ENCODE assay signal across 23 cellular contexts in the genomic region with DNA sequence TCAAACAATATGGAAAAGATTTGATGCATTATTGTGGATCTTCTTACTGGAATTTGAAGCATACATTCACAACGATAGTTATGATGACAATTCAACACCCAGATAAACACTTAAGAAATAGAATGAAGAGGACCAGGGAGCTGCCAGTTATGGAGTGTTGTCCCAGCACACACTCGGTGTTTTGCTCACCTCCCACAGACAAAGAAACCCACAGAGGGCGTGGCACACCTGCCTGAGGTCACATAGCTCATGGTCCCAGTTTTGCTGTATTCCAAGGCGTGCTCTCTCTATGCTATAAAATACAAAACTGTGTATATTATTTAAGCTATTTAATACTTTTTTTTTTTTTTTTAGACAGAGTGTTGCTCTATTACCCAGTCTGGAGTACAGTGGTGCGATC.
"Had no signal": no experiment of that assay in that cellular context is flagged by ENCODE, and none has a peak within 500 bp of the region (broad histone marks: within the 10 kb centered on the region; RNA-seq: fewer than 3 reads in every experiment).

No MANE protein-coding gene starts in this region.

- H3K27me3 ChIP-seq: breast epithelium, colonic mucosa, dorsolateral prefrontal cortex, sigmoid colon had no signal

- H3K9me3 Mint-ChIP-seq: activated naive CD8-positive, alpha-beta T cell treated with anti-CD3 and anti-CD28 coated beads for 36 hours; activated T-helper 2 cell treated with anti-CD3 and anti-CD28 coated beads, Interferon-gamma antibody, Interleukin-2, Interleukin-4, amounts not matched to agents 10 μg/mL and 5 μg/mL and 100 μg/mL, durations not matched to agents 14 hours and 24 hours and 36 hours; effector memory CD8-positive, alpha-beta T cell; natural killer cell had no signal

- H3K9me3 ChIP-seq: breast epithelium, colonic mucosa, left ventricle myocardium inferior, sigmoid colon, thoracic aorta had no signal

- H3K36me3 Mint-ChIP-seq: activated naive CD8-positive, alpha-beta T cell treated with anti-CD3 and anti-CD28 coated beads for 36 hours; natural killer cell had no signal

- ATAC-seq: effector memory CD8-positive, alpha-beta T cell; esophagus mucosa; natural killer cell had no signal

- H3K27ac ChIP-seq: breast epithelium, colonic mucosa, left ventricle myocardium inferior, sigmoid colon, thoracic aorta, WERI-Rb-1 had no signal

- H3K4me1 Mint-ChIP-seq: activated naive CD8-positive, alpha-beta T cell treated with anti-CD3 and anti-CD28 coated beads for 36 hours; natural killer cell had no signal

- H3K27ac Mint-ChIP-seq: activated naive CD8-positive, alpha-beta T cell treated with anti-CD3 and anti-CD28 coated beads for 36 hours; activated T-helper 2 cell treated with anti-CD3 and anti-CD28 coated beads, Interferon-gamma antibody, Interleukin-2, Interleukin-4, amounts not matched to agents 10 μg/mL and 5 μg/mL and 100 μg/mL, durations not matched to agents 14 hours and 24 hours and 36 hours; effector memory CD8-positive, alpha-beta T cell; natural killer cell had no signal

- H3K4me3 ChIP-seq: breast epithelium, colonic mucosa, dorsolateral prefrontal cortex, left ventricle myocardium inferior, sigmoid colon, smooth muscle cell, thoracic aorta had no signal

- H3K4me3 Mint-ChIP-seq: activated naive CD8-positive, alpha-beta T cell treated with anti-CD3 and anti-CD28 coated beads for 36 hours; effector memory CD8-positive, alpha-beta T cell; natural killer cell had no signal

- H3K4me1 ChIP-seq: breast epithelium, colonic mucosa had no signal

- DNase-seq: activated CD4-positive, alpha-beta T cell treated with anti-CD3 and anti-CD28 coated beads for 1 hour; activated naive CD4-positive, alpha-beta T cell treated with Interleukin-2 at 50 U/mL for 16 hours; activated naive CD8-positive, alpha-beta T cell treated with anti-CD3 and anti-CD28 coated beads for 36 hours; activated T-cell treated with anti-CD3 and anti-CD28 coated beads, Interleukin-2, amount 50 U/mL, for 1 hour; colonic mucosa; dorsolateral prefrontal cortex; effector memory CD8-positive, alpha-beta T cell; foreskin melanocyte; hippocampal formation; kidney glomerular epithelial cell; left ventricle myocardium inferior; midbrain; natural killer cell; stimulated activated CD4-positive, alpha-beta T cell treated with anti-CD3 and anti-CD28 coated beads, Interleukin-15, amount 100 ng/mL, for 24 hours; stimulated activated CD8-positive, alpha-beta memory T cell treated with anti-CD3 and anti-CD28 coated beads, Interleukin-4, amount 100 ng/mL, for 48 hours; stimulated activated naive CD4-positive, alpha-beta T cell treated with Interleukin-2 at 50 U/mL for 16 hours; WERI-Rb-1 had no signal

- H3K36me3 ChIP-seq: breast epithelium, colonic mucosa, left ventricle myocardium inferior, sigmoid colon, thoracic aorta, WERI-Rb-1 had no signal
